ENCODE assay signal across 8 cellular contexts in the genomic region with DNA sequence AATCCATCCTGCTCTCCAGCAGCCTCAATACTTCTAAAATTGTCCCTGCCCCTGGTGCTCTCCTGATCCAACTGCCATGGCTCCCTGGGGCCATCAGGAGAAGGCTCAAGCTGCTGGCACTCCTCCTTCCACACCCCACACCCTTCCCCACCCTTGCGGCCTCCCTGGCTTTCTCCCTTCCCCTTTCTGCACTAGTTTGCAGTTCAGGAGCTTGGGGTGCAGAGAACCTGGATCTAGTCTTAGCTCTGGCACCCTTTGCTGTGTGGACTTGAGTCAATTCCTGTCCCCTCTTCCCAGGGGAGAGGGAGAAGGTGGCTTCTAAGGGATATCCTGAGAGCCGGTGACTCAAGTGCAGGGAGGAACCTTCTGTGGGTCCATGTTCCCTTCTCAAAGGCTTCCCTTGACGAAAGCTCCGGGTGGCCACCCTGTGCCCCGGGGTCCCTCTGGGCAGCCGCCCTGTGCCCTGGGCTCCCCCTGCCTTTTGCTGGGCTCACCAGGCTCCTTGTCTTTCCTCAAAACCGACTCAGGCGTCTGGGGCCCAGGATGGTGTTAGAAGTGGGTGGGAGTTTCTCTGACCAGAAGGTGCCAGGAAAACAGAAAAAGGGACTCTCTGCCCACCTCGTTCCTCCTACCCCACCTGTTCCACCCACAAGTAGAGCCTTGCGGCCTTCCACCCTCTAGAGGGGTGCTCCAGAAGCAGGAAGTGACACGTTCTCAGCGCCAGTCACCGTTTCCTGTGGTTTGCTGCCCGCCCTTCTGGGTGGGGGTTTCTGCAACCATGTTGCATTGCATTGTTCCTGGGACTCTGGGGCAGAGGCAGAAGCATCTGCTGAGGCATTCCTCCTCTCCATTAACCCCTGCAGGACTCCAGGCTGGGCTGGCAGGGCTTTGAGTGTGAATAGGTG. TPM values are rescaled to one million over a fixed set of nuclear protein-coding genes. Genes with fewer than 3 reads are reported as not detected.
DNase-seq lines count a peak whose midpoint lies in the region; ATAC-seq and TF ChIP-seq lines count a peak whose summit lies in the region.

No MANE protein-coding gene starts in this region.

- intact Hi-C loops in left colon (cut with DNase I, micrococcal nuclease): no loop called here

- DNase-seq in RWPE2 (ENCODE audit: low spot score): no peak
- DNase-seq in activated naive CD4-positive, alpha-beta T cell (lab: John Stamatoyannopoulos, UW): peak; percentile 22 to 76 (median 61)
- peak; percentile 67 to 80 for DNase-seq in left colon
- DNase-seq in stimulated activated CD8-positive, alpha-beta memory T cell treated with anti-CD3 and anti-CD28 coated beads, Interleukin-15, amount 100 ng/mL, for 1 hour (ENCODE audit: low read depth): peak; percentile 80
- DNase-seq in NCI-H146 treated with DMSO at 0.1 percent for 48 hours (lab: John Stamatoyannopoulos, UW; ENCODE audit: unreplicated experiment): no peak
- DNase-seq in SW480 (ENCODE audit: low spot score): no peak

- no peaks in the 10 kb centered on the region for H3K36me3 ChIP-seq in RWPE2 (ENCODE audit: low read depth)

- peak overlapping the region; percentile 9 for H3K27ac ChIP-seq in RWPE2 (ENCODE audit: poor library complexity, severe bottlenecking)

- ATAC-seq in GM18858 (IDR thresholded peaks at IDR 0.05; ENCODE audit: unreplicated experiment) (peak; percentile 71), HG03039 (IDR thresholded peaks at IDR 0.05; ENCODE audit: unreplicated experiment) (peak; percentile 63), RWPE2 (ENCODE audit: low read depth) (peak; percentile 38; the same call in 2 of the 3 replicates), left colon (peak; percentile 49)

- no peaks in the 10 kb centered on the region for H3K9me3 ChIP-seq in RWPE2 (ENCODE audit: severe bottlenecking)

- TF ChIP-seq CTCF in RWPE2 (IDR thresholded peaks at IDR 0.05; ENCODE audit: poor library complexity, severe bottlenecking): no peak

- H3K27me3 ChIP-seq in RWPE2 (ENCODE audit: insufficient read depth, poor library complexity, severe bottlenecking): no peaks in the 10 kb centered on the region

- H3K4me3 ChIP-seq in RWPE2 (ENCODE audit: severe bottlenecking): no peak overlapping the region

- H3K4me1 ChIP-seq in RWPE2 (ENCODE audit: insufficient read depth, poor library complexity, severe bottlenecking): peaks cover 29% of the 10 kb centered on the region

RNA-seq across cellular contexts. Expression of gene GLIPR2, which starts 15.0 kb away (rescaled TPM):
- 10 to 100 TPM; 26.0 to 33.3 TPM for total RNA-seq in left colon

RNA-seq across cellular contexts. Expression of gene CCIN, which starts 17.6 kb away (rescaled TPM):
- total RNA-seq in left colon: under 1 TPM in 1 of 2 donors, not detected in 1; 0.25 TPM

RNA-seq across cellular contexts. Expression of gene CLTA, which starts 39.2 kb away (rescaled TPM):
- 100 to 1,000 TPM; 200 to 205 TPM for total RNA-seq in left colon

Comparison
In these comparisons a context has a peak if more than half of its experiments do, and no peak if none do; other contexts are left out.
1. DNase-seq: peak in activated naive CD4-positive, alpha-beta T cell (4 of 4), left colon (2 of 2) and stimulated activated CD8-positive, alpha-beta memory T cell treated with anti-CD3 and anti-CD28 coated beads, Interleukin-15, amount 100 ng/mL, for 1 hour (single experiment); none in RWPE2 (single experiment), NCI-H146 treated with DMSO at 0.1 percent for 48 hours (single experiment) and SW480 (single experiment).
2. Peak in every context shown above with its lines, with median percentiles within 50 percentile points of each other: ATAC-seq.